ENCODE assay signal across 17 cellular contexts in genomic region chr10:118035358-118036031, GRCh38. TPM values are rescaled to one million over a fixed set of nuclear protein-coding genes. Genes with fewer than 3 reads are reported as not detected.
A peak's percentile ranks its signal among the peaks of the same experiment; 100 is the strongest.
DNase-seq lines count a peak whose midpoint lies in the region; ATAC-seq and TF ChIP-seq lines count a peak whose summit lies in the region.
"Had no signal": no experiment of that assay in that cellular context is flagged by ENCODE, and none has a peak within 500 bp of the region (broad histone marks: within the 10 kb centered on the region; RNA-seq: fewer than 3 reads in every experiment).

No MANE protein-coding gene starts in this region.

- H3K27me3 Mint-ChIP-seq in activated CD4-positive, alpha-beta memory T cell treated with anti-CD3 and anti-CD28 coated beads, Interleukin-2, amount 10 ng/mL, durations not matched to agents 7 days and 5 days, result no peaks in the 10 kb centered on the region
- no peaks in the 10 kb centered on the region for H3K27me3 Mint-ChIP-seq in activated CD4-positive, alpha-beta memory T cell treated with anti-CD3 and anti-CD28 coated beads for 36 hours
- H3K27me3 Mint-ChIP-seq: central memory CD8-positive, alpha-beta T cell had no signal

- H3K36me3 Mint-ChIP-seq in activated CD4-positive, alpha-beta memory T cell treated with anti-CD3 and anti-CD28 coated beads, Interleukin-2, amount 10 ng/mL, durations not matched to agents 7 days and 5 days (ENCODE audit: low read depth), result peaks cover 22% of the 10 kb centered on the region
- H3K36me3 Mint-ChIP-seq in activated CD4-positive, alpha-beta memory T cell treated with anti-CD3 and anti-CD28 coated beads for 36 hours, result peaks cover 12% of the 10 kb centered on the region

- H3K4me3 ChIP-seq in astrocyte of the spinal cord (ENCODE audit: low read depth, low read length), result no peak overlapping the region
- H3K4me3 ChIP-seq: transverse colon had no signal

- no peak for DNase-seq in activated CD4-positive, alpha-beta memory T cell treated with anti-CD3 and anti-CD28 coated beads, Interleukin-2, amount 10 ng/mL, durations not matched to agents 7 days and 5 days
- no peak for DNase-seq in activated CD4-positive, alpha-beta memory T cell treated with anti-CD3 and anti-CD28 coated beads for 36 hours
- DNase-seq in NOMO-1 treated with DMSO at 0.1 percent for 48 hours (lab: John Stamatoyannopoulos, UW; ENCODE audit: unreplicated experiment) (peak; percentile 78), astrocyte of the spinal cord (ENCODE audit: low read depth, low spot score) (peak; percentile 29), omental fat pad (ENCODE audit: low spot score) (no peak), NCI-H146 (lab: John Stamatoyannopoulos, UW) (no peak), activated gamma-delta T cell treated with Interleukin-2 at 50 U/mL for 16 hours (no peak)
- DNase-seq: DMS79 treated with DMSO at 0.1 percent for 48 hours; H7; NCI-H2081 treated with DMSO at 0.1 percent for 48 hours; NK-92 treated with Interleukin-12 subunit alpha and Interleukin-12 subunit beta, amount 100 ng/mL, for 24 hours; stimulated activated CD4-positive, alpha-beta T cell treated with anti-CD3 and anti-CD28 coated beads, Interleukin-12 subunit alpha, Interleukin-12 subunit beta, amount 100 ng/mL, for 4 hours; transverse colon had no signal

- TF ChIP-seq CTCF in astrocyte of the spinal cord (IDR thresholded peaks at IDR 0.05; ENCODE audit: low read depth, low read length) (no peak), omental fat pad (IDR thresholded peaks at IDR 0.05) (no peak)

- POLR2A ChIA-PET in activated CD4-positive, alpha-beta memory T cell treated with anti-CD3 and anti-CD28 coated beads, Interleukin-2, amount 10 ng/mL, durations not matched to agents 7 days and 5 days (lab: Charles Lee), result no interaction called here
- POLR2A ChIA-PET in activated CD4-positive, alpha-beta memory T cell treated with anti-CD3 and anti-CD28 coated beads for 36 hours (lab: Charles Lee), result no interaction called here

- H3K27ac Mint-ChIP-seq in activated CD4-positive, alpha-beta memory T cell treated with anti-CD3 and anti-CD28 coated beads, Interleukin-2, amount 10 ng/mL, durations not matched to agents 7 days and 5 days, result peak overlapping the region; percentile 19
- no peak overlapping the region for H3K27ac Mint-ChIP-seq in activated CD4-positive, alpha-beta memory T cell treated with anti-CD3 and anti-CD28 coated beads for 36 hours
- H3K27ac Mint-ChIP-seq: T-helper 2 cell treated with Interferon-gamma antibody and Interleukin-4, amounts not matched to agents 5 μg/mL and 100 μg/mL, for 36 hours had no signal

- CTCF ChIA-PET in activated CD4-positive, alpha-beta memory T cell treated with anti-CD3 and anti-CD28 coated beads, Interleukin-2, amount 10 ng/mL, durations not matched to agents 7 days and 5 days (lab: Charles Lee), result no interaction called here
- CTCF ChIA-PET in activated CD4-positive, alpha-beta memory T cell treated with anti-CD3 and anti-CD28 coated beads for 36 hours (lab: Charles Lee), result interaction anchor here (1.0 kb wide), 1 partner anchor 191 kb away, joined by 3 read pairs; no protein-coding TSS in a partner anchor

- ATAC-seq in omental fat pad (ENCODE audit: low FRiP score) (peak; percentile 64), HG02623 (IDR thresholded peaks at IDR 0.05; ENCODE audit: unreplicated experiment) (no peak)
- ATAC-seq: HepG2 had no signal

- no peaks in the 10 kb centered on the region for H3K9me3 Mint-ChIP-seq in activated CD4-positive, alpha-beta memory T cell treated with anti-CD3 and anti-CD28 coated beads, Interleukin-2, amount 10 ng/mL, durations not matched to agents 7 days and 5 days
- H3K9me3 Mint-ChIP-seq in activated CD4-positive, alpha-beta memory T cell treated with anti-CD3 and anti-CD28 coated beads for 36 hours, result no peaks in the 10 kb centered on the region
- H3K9me3 Mint-ChIP-seq: central memory CD8-positive, alpha-beta T cell; T-helper 2 cell treated with Interferon-gamma antibody and Interleukin-4, amounts not matched to agents 5 μg/mL and 100 μg/mL, for 36 hours had no signal

- peaks cover 14% of the 10 kb centered on the region for H3K4me1 Mint-ChIP-seq in activated CD4-positive, alpha-beta memory T cell treated with anti-CD3 and anti-CD28 coated beads, Interleukin-2, amount 10 ng/mL, durations not matched to agents 7 days and 5 days
- H3K4me1 Mint-ChIP-seq in activated CD4-positive, alpha-beta memory T cell treated with anti-CD3 and anti-CD28 coated beads for 36 hours (ENCODE audit: low read depth), result peaks cover 20% of the 10 kb centered on the region

- no peak overlapping the region for H3K4me3 Mint-ChIP-seq in activated CD4-positive, alpha-beta memory T cell treated with anti-CD3 and anti-CD28 coated beads, Interleukin-2, amount 10 ng/mL, durations not matched to agents 7 days and 5 days
- no peak overlapping the region for H3K4me3 Mint-ChIP-seq in activated CD4-positive, alpha-beta memory T cell treated with anti-CD3 and anti-CD28 coated beads for 36 hours
- H3K4me3 Mint-ChIP-seq: central memory CD8-positive, alpha-beta T cell; T-helper 2 cell treated with Interferon-gamma antibody and Interleukin-4, amounts not matched to agents 5 μg/mL and 100 μg/mL, for 36 hours had no signal

- intact Hi-C loops in activated CD4-positive, alpha-beta memory T cell treated with anti-CD3 and anti-CD28 coated beads for 36 hours (cut with micrococcal nuclease), result no loop called here

- in situ Hi-C loops in astrocyte of the spinal cord (cut with HindIII; ENCODE audit: low sequenced_read_pairs), result no loop called here

RNA-seq across cellular contexts. Expression of gene RAB11FIP2, which starts 11.2 kb away (rescaled TPM):
- 10 to 100 TPM; 10.7 to 12.0 TPM for total RNA-seq in activated CD4-positive, alpha-beta memory T cell treated with anti-CD3 and anti-CD28 coated beads, Interleukin-2, amount 10 ng/mL, durations not matched to agents 7 days and 5 days
- total RNA-seq in activated CD4-positive, alpha-beta memory T cell treated with anti-CD3 and anti-CD28 coated beads for 36 hours, result 1 to 10 TPM; 7.5 to 9.4 TPM
- total RNA-seq in omental fat pad, result 10 to 100 TPM; 21.2 to 27.9 (median 23.8) TPM

Comparison
In these comparisons a context has a peak if more than half of its experiments do, and no peak if none do; other contexts are left out.
1. DNase-seq: peak in NOMO-1 treated with DMSO at 0.1 percent for 48 hours (single experiment) and astrocyte of the spinal cord (single experiment); none in activated CD4-positive, alpha-beta memory T cell treated with anti-CD3 and anti-CD28 coated beads, Interleukin-2, amount 10 ng/mL, durations not matched to agents 7 days and 5 days (single experiment), activated CD4-positive, alpha-beta memory T cell treated with anti-CD3 and anti-CD28 coated beads for 36 hours (single experiment), omental fat pad (single experiment), NCI-H146 (single experiment) and activated gamma-delta T cell treated with Interleukin-2 at 50 U/mL for 16 hours (single experiment).